18 cellular contexts compared by ENCODE assay signal in the genomic region with DNA sequence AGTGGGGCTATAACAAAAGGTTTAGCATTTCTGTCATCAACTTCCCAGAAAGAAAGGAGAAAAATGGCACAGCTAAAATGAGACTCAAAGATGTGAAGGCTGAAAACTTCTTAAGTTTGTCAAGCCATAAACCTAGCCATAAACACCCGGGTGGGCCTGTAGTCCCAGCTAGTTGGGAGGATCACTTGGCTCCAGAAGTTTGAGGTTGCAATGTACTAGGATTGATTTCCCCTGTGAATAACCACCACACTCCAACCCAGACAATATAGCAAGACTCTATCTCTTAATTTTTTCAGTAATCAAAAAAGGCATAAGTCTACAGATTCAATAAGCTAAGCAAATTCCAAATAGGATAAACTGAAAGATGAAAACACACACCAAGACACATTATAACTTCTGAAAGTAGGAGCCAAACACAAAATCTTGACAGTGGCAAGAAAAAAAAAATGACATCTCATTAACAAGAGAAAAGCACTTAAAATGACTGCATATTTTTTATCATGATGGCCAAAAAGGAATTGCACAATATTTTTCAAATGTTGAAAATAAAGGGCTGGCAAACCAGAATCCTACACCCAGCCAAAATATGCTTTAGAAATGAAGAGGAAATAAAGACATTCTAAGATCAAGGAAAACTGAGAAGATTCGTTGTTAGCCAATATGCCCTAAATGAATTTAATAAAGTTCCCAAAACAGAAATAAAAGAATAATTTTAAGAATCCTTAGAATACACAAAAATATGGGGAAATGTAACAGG.
DNase-seq lines count a peak whose midpoint lies in the region; ATAC-seq and TF ChIP-seq lines count a peak whose summit lies in the region.
"Had no signal": no experiment of that assay in that cellular context is flagged by ENCODE, and none has a peak within 500 bp of the region (broad histone marks: within the 10 kb centered on the region; RNA-seq: fewer than 3 reads in every experiment).

No MANE protein-coding gene starts in this region.

- TF ChIP-seq POLR2A in heart left ventricle (IDR thresholded peaks at IDR 0.05) (no peak), gastrocnemius medialis (IDR thresholded peaks at IDR 0.05) (no peak)

- H3K36me3 ChIP-seq in heart right ventricle (no peaks in the 10 kb centered on the region), heart left ventricle (no peaks in the 10 kb centered on the region), gastrocnemius medialis (no peaks in the 10 kb centered on the region)
- H3K36me3 ChIP-seq: BLaER1, HAP-1 had no signal

- DNase-seq in Right ventricle myocardium inferior (ENCODE audit: missing footprints) (no peak), heart right ventricle (no peak), left ventricle myocardium superior (no peak), heart left ventricle (no peak), gastrocnemius medialis (no peak), NAMALWA (ENCODE audit: low spot score) (no peak)
- DNase-seq: Caco-2; CD4-positive, CD25-positive, alpha-beta regulatory T cell; CD8-positive, alpha-beta T cell; DMS153; DND-41; GOT3; HFFc6 had no signal

- in situ Hi-C loops in gastrocnemius medialis (cut with MboI; ENCODE audit: low sequenced_read_pairs in 4 of 4): no loop called here

- H3K4me1 ChIP-seq in heart right ventricle (no peaks in the 10 kb centered on the region), heart left ventricle (no peaks in the 10 kb centered on the region), gastrocnemius medialis (no peaks in the 10 kb centered on the region)
- H3K4me1 ChIP-seq: Caco-2, HAP-1 had no signal

- no peaks in the 10 kb centered on the region for H3K27me3 ChIP-seq in heart right ventricle
- H3K27me3 ChIP-seq in heart left ventricle: no peaks in the 10 kb centered on the region
- no peaks in the 10 kb centered on the region for H3K27me3 ChIP-seq in gastrocnemius medialis
- H3K27me3 ChIP-seq: BLaER1 had no signal

- H3K4me3 ChIP-seq in heart right ventricle (no peak overlapping the region), heart left ventricle (no peak overlapping the region), gastrocnemius medialis (no peak overlapping the region)
- H3K4me3 ChIP-seq: BLaER1, HAP-1 had no signal

- peak; percentile 76 for ATAC-seq in Right ventricle myocardium inferior
- ATAC-seq in heart right ventricle: no peak
- peak; percentile 83 for ATAC-seq in left ventricle myocardium superior
- ATAC-seq in heart left ventricle: no peak
- ATAC-seq in gastrocnemius medialis: peak; percentile 65 to 66
- ATAC-seq in HG03139 (IDR thresholded peaks at IDR 0.05; ENCODE audit: unreplicated experiment): no peak
- ATAC-seq: CD8-positive, alpha-beta T cell had no signal

- TF ChIP-seq CTCF in heart right ventricle (IDR thresholded peaks at IDR 0.05) (no peak), heart left ventricle (IDR thresholded peaks at IDR 0.05) (no peak), gastrocnemius medialis (IDR thresholded peaks at IDR 0.05 in 4 of 5, conservative IDR thresholded peaks at IDR 0.05 in 1 of 5) (no peak)

- H3K9me3 ChIP-seq in heart right ventricle: no peaks in the 10 kb centered on the region
- H3K9me3 ChIP-seq in heart left ventricle: no peaks in the 10 kb centered on the region
- H3K9me3 ChIP-seq in gastrocnemius medialis: peaks cover 0 to 6% (median 0%) of the 10 kb centered on the region in 3 donors
- H3K9me3 ChIP-seq: BLaER1, Caco-2, HAP-1 had no signal

- intact Hi-C loops in Right ventricle myocardium inferior (cut with DNase I) (no loop called here), heart right ventricle (cut with DNase I) (no loop called here), left ventricle myocardium superior (cut with micrococcal nuclease) (no loop called here), heart left ventricle (cut with DNase I) (no loop called here), gastrocnemius medialis (cut with DNase I; ENCODE audit: low total_unique reads) (loop anchor here (5.0 kb wide), 1 partner anchor 186 kb away; no protein-coding TSS in a partner anchor)

- no peak overlapping the region for H3K27ac ChIP-seq in heart right ventricle
- H3K27ac ChIP-seq in heart left ventricle: no peak overlapping the region
- H3K27ac ChIP-seq in gastrocnemius medialis: peak overlapping the region in 2 of 4 donors; percentile 2 to 7
- H3K27ac ChIP-seq: 22Rv1, BLaER1, C4-2B had no signal

- WGBS in heart right ventricle, 2 donors: 77 to 78% methylated on average over 2 of the region's 2 CpGs
- WGBS in heart left ventricle, 4 donors: 68 to 81% (median 69%) methylated on average over 2 of the region's 2 CpGs

Comparison
In these comparisons a context has a peak if more than half of its experiments do, and no peak if none do; other contexts are left out.
1. ATAC-seq: peak in Right ventricle myocardium inferior (single experiment), left ventricle myocardium superior (single experiment) and gastrocnemius medialis (2 of 2); none in heart right ventricle (0 of 8), heart left ventricle (0 of 4) and HG03139 (single experiment).